In the genomic region with DNA sequence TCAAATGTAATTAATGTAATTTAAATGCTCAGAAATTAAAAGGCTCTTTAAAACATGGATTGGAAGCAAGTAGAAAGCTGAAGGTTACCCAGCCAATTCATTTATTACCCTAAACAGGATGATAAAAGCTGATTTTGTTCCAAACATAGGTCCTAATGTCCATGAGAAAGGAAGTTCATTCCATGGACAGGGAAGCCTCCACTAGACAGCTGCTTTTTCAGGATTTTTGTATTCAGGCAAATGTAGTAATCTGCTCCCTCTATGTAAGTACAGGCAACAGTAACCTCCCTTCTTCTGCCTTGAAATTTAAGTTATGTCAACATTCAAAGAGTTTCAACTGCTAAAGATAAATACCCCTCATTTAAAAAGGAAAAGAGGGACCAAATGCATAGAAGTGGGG, we compare ENCODE assay signal across 24 cellular contexts.
A peak's percentile ranks its signal among the peaks of the same experiment; 100 is the strongest.
DNase-seq lines count a peak whose midpoint lies in the region; ATAC-seq, FAIRE-seq and TF ChIP-seq lines count a peak whose summit lies in the region.
"Had no signal": no experiment of that assay in that cellular context is flagged by ENCODE, and none has a peak within 500 bp of the region (broad histone marks: within the 10 kb centered on the region; RNA-seq: fewer than 3 reads in every experiment).

No MANE protein-coding gene starts in this region.

- TF ChIP-seq RAD21 in H1 (IDR thresholded peaks at IDR 0.05 in 1 of 2, conservative IDR thresholded peaks at IDR 0.05 in 1 of 2; ENCODE audit: low read depth in 2 of 2, low read length in 2 of 2), result no peak

- H3K4me3 ChIP-seq in HUES6 (ENCODE audit: low read depth, low read length) (no peak overlapping the region), H1 (ENCODE audit: extremely low read depth in 1 of 4, insufficient read depth in 2 of 4, low read depth in 3 of 4, low read length in 4 of 4) (no peak overlapping the region; a peak in 1 of 8 replicates), gastrocnemius medialis (no peak overlapping the region)
- H3K4me3 ChIP-seq: A549, GM23248 had no signal

- H4K91ac ChIP-seq in H9 (ENCODE audit: insufficient read length, low read depth, low read length), result no peak overlapping the region
- H4K91ac ChIP-seq in H1 (replicated peaks; ENCODE audit: insufficient read length, low read length), result no peak overlapping the region

- no peak for FAIRE-seq in H1 (lab: Jason Lieb, UNC)
- FAIRE-seq: A549, GM12891, H54 had no signal

- no peaks in the 10 kb centered on the region for H3K36me3 Mint-ChIP-seq in H9 (ENCODE audit: insufficient read depth in 1 of 3, low read depth in 3 of 3)
- H3K36me3 Mint-ChIP-seq: CD4-positive, alpha-beta memory T cell had no signal

- DNase-seq in H9 (no peak), H1 (ENCODE audit: low read depth in 1 of 2, low spot score in 2 of 2) (no peak), gastrocnemius medialis (no peak), NCI-H510A (lab: John Stamatoyannopoulos, UW) (no peak), Ammon's horn (ENCODE audit: low spot score) (no peak)
- DNase-seq: 8988T; ACHN; AML-193; C1 segment of cervical spinal cord; Calu3; CD4-positive, alpha-beta memory T cell; COR-L47; DMS53; DMS79 treated with DMSO at 0.1 percent for 48 hours; GF-D8; GM23248; HCEC 1CT; HFFc6 had no signal

- H3K27ac ChIP-seq in H9 (ENCODE audit: insufficient read length, low read depth, low read length) (no peak overlapping the region), HUES6 (ENCODE audit: low read depth, low read length) (peak overlapping the region; percentile 18; the same call in 1 of the 2 replicates), H1 (ENCODE audit: low read depth, low read length) (no peak overlapping the region), gastrocnemius medialis (peak overlapping the region in 3 of 4 donors; percentile 9 to 58 (median 38))
- H3K27ac ChIP-seq: A549, GM23248 had no signal

- H3K9me3 ChIP-seq in H9 (ENCODE audit: control insufficient read depth, low read depth, low read length) (no peaks in the 10 kb centered on the region), HUES6 (ENCODE audit: control insufficient read depth, insufficient read depth, low read depth, low read length) (no peaks in the 10 kb centered on the region), H1 (ENCODE audit: insufficient read depth in 2 of 2, low read depth in 1 of 2, low read length in 1 of 2) (no peaks in the 10 kb centered on the region), gastrocnemius medialis (no peaks in the 10 kb centered on the region)
- H3K9me3 ChIP-seq: A549 had no signal

- H3K27ac Mint-ChIP-seq in H9, result peak overlapping the region in 1 of 3 experiments; percentile 20; a peak in 1 of 7 replicates
- H3K27ac Mint-ChIP-seq: CD4-positive, alpha-beta memory T cell; HFFc6 had no signal

- H3K4me3 Mint-ChIP-seq in H9, result no peak overlapping the region
- H3K4me3 Mint-ChIP-seq: CD4-positive, alpha-beta memory T cell; HFFc6 had no signal

- H3K4me1 ChIP-seq in H9 (ENCODE audit: insufficient read depth, low read length) (no peaks in the 10 kb centered on the region), HUES6 (ENCODE audit: control insufficient read depth, insufficient read depth, low read length) (no peaks in the 10 kb centered on the region; the same call in 1 of the 2 replicates), H1 (replicated peaks in 1 of 4; ENCODE audit: control insufficient read depth in 3 of 4, insufficient read depth in 4 of 4, low read length in 3 of 4) (peaks cover 0 to 4% (median 2%) of the 10 kb centered on the region in 4 experiments; a peak in 4 of 7 replicates), gastrocnemius medialis (peaks cover 39 to 41% of the 10 kb centered on the region in 2 donors)
- H3K4me1 ChIP-seq: A549 had no signal

- no peak overlapping the region for H3T11ph ChIP-seq in H9 (ENCODE audit: low read length)

- H3K9ac ChIP-seq in H9 (ENCODE audit: extremely low read depth, insufficient read length, low read length) (no peak overlapping the region), HUES6 (ENCODE audit: low read length) (no peak overlapping the region), H1 (replicated peaks in 1 of 4; ENCODE audit: extremely low read depth in 1 of 4, low read depth in 3 of 4, low read length in 3 of 4) (no peak overlapping the region)
- H3K9ac ChIP-seq: GM23248 had no signal

- H3K23ac ChIP-seq in H9 (ENCODE audit: insufficient read length, low read depth, low read length), result no peak overlapping the region
- no peak overlapping the region for H3K23ac ChIP-seq in H1 (ENCODE audit: insufficient read length)

- H2BK15ac ChIP-seq in H9 (ENCODE audit: low read depth, low read length), result no peak overlapping the region
- H2BK15ac ChIP-seq in H1 (ENCODE audit: low read length), result no peak overlapping the region

- no peaks in the 10 kb centered on the region for H3K23me2 ChIP-seq in H9 (ENCODE audit: insufficient read length, low read depth, low read length, poor library complexity, severe bottlenecking)
- no peaks in the 10 kb centered on the region; the same call in 1 of the 2 replicates for H3K23me2 ChIP-seq in H1 (ENCODE audit: low read depth, low read length)

- intact Hi-C loops in gastrocnemius medialis (cut with DNase I; ENCODE audit: low total_unique reads), result no loop called here

- H3K4me2 ChIP-seq in H9 (ENCODE audit: insufficient read depth, insufficient read length, low read length) (peak overlapping the region; percentile 4), H1 (ENCODE audit: insufficient read depth in 1 of 2, low read depth in 2 of 2, low read length in 2 of 2) (peak overlapping the region; percentile 20 to 41; a peak in 3 of 4 replicates)
- H3K4me2 ChIP-seq: A549 had no signal

- no peaks in the 10 kb centered on the region for H3K79me2 ChIP-seq in H9 (ENCODE audit: insufficient read depth, low read length)
- no peaks in the 10 kb centered on the region for H3K79me2 ChIP-seq in H1 (ENCODE audit: control insufficient read depth in 1 of 2, insufficient read depth in 2 of 2, low read length in 2 of 2)

- ATAC-seq in gastrocnemius medialis (no peak), GM21737 (IDR thresholded peaks at IDR 0.05; ENCODE audit: unreplicated experiment) (no peak), HG02610 (IDR thresholded peaks at IDR 0.05; ENCODE audit: unreplicated experiment) (no peak)
- ATAC-seq: A549 had no signal

- no peak overlapping the region for H4K5ac ChIP-seq in H9 (ENCODE audit: insufficient read length, low read depth, low read length)
- peak overlapping the region; percentile 45 for H4K5ac ChIP-seq in H1 (ENCODE audit: insufficient read length, low read depth, low read length)

- H3K9me3 Mint-ChIP-seq in H9, result no peaks in the 10 kb centered on the region
- H3K9me3 Mint-ChIP-seq: HFFc6 had no signal

- peaks cover 0 to 6% of the 10 kb centered on the region in 2 experiments; a peak in 3 of 4 replicates for H3K4me1 Mint-ChIP-seq in H9
- H3K4me1 Mint-ChIP-seq: CD4-positive, alpha-beta memory T cell had no signal

- CTCF ChIA-PET in H1 (lab: Charles Lee; ENCODE audit: partially characterized antibody), result interaction anchor here (1.1 kb wide), 1 partner anchor 9 kb away, joined by 3 read pairs; no protein-coding TSS in a partner anchor

- H3K79me1 ChIP-seq in H9 (ENCODE audit: insufficient read depth, low read depth, low read length, poor library complexity, severe bottlenecking), result no peaks in the 10 kb centered on the region
- no peaks in the 10 kb centered on the region for H3K79me1 ChIP-seq in H1 (ENCODE audit: low read depth, low read length)

- H2BK20ac ChIP-seq in H9 (ENCODE audit: low read depth, low read length, poor library complexity, severe bottlenecking) (no peak overlapping the region), H1 (ENCODE audit: low read length) (no peak overlapping the region)

- TF ChIP-seq CTCF in H9 (conservative IDR thresholded peaks at IDR 0.05) (no peak), H1 (IDR thresholded peaks at IDR 0.05; ENCODE audit: control extremely low read depth in 1 of 3, insufficient read depth in 1 of 3, low read depth in 1 of 3, low read length in 3 of 3) (no peak), gastrocnemius medialis (IDR thresholded peaks at IDR 0.05 in 4 of 5, conservative IDR thresholded peaks at IDR 0.05 in 1 of 5) (no peak)

- H2AK5ac ChIP-seq in H9 (ENCODE audit: insufficient read length, low read length) (no peak overlapping the region), H1 (ENCODE audit: low read depth, low read length) (no peak overlapping the region)

- no peak for TF ChIP-seq EP300 in H1 (IDR thresholded peaks at IDR 0.05; ENCODE audit: borderline replicate concordance in 1 of 2, low read depth in 2 of 2, low read length in 2 of 2)

- H4K20me1 ChIP-seq in H9 (ENCODE audit: control insufficient read depth, insufficient read depth, insufficient read length) (no peaks in the 10 kb centered on the region), H1 (replicated peaks in 1 of 2; ENCODE audit: control insufficient read depth in 1 of 2, insufficient read depth in 2 of 2, low read length in 2 of 2) (no peaks in the 10 kb centered on the region)

- H3K56ac ChIP-seq in H9 (ENCODE audit: insufficient read length, low read depth, low read length), result no peak overlapping the region
- H3K56ac ChIP-seq in H1 (replicated peaks; ENCODE audit: insufficient read length, low read depth, low read length), result no peak overlapping the region

- no peaks in the 10 kb centered on the region for H3K27me3 Mint-ChIP-seq in H9 (ENCODE audit: low read depth)

- H4K8ac ChIP-seq in H9 (replicated peaks; ENCODE audit: insufficient read length, low read depth, low read length) (no peak overlapping the region), H1 (ENCODE audit: extremely low read depth, insufficient read depth, low read length) (no peak overlapping the region)

- TF ChIP-seq POLR2A in H1 (IDR thresholded peaks at IDR 0.05; ENCODE audit: control extremely low read depth in 1 of 2, low read depth in 2 of 2, low read length in 2 of 2), result no peak
- TF ChIP-seq POLR2A in gastrocnemius medialis (IDR thresholded peaks at IDR 0.05), result no peak

- H2BK5ac ChIP-seq in H9 (ENCODE audit: insufficient read length, low read length) (no peak overlapping the region), H1 (ENCODE audit: low read depth, low read length) (no peak overlapping the region)

- POLR2A ChIA-PET in H1 (lab: Charles Lee; ENCODE audit: partially characterized antibody), result no interaction called here

- in situ Hi-C loops in gastrocnemius medialis (cut with MboI; ENCODE audit: low sequenced_read_pairs in 4 of 4), result no loop called here

- no peak overlapping the region for H3K14ac ChIP-seq in H9 (ENCODE audit: insufficient read depth, low read length)
- H3K14ac ChIP-seq in H1 (ENCODE audit: insufficient read length), result no peak overlapping the region

- H3K4ac ChIP-seq in H9 (ENCODE audit: low read depth, low read length) (no peak overlapping the region), H1 (replicated peaks; ENCODE audit: insufficient read length, low read depth, low read length) (no peak overlapping the region)

- H3K27me3 ChIP-seq in H9 (ENCODE audit: insufficient read depth, low read length) (no peaks in the 10 kb centered on the region), HUES6 (ENCODE audit: control insufficient read depth, insufficient read depth, low read length) (no peaks in the 10 kb centered on the region), H1 (replicated peaks in 1 of 4; ENCODE audit: control insufficient read depth in 3 of 4, extremely low read depth in 1 of 4, insufficient read depth in 3 of 4, low read length in 3 of 4) (no peaks in the 10 kb centered on the region), gastrocnemius medialis (no peaks in the 10 kb centered on the region)

- no peaks in the 10 kb centered on the region for H3K36me3 ChIP-seq in HUES6 (ENCODE audit: control insufficient read depth, insufficient read depth, low read length)
- no peaks in the 10 kb centered on the region for H3K36me3 ChIP-seq in H1 (ENCODE audit: control insufficient read depth in 2 of 4, insufficient read depth in 4 of 4, low read length in 3 of 4)
- H3K36me3 ChIP-seq in gastrocnemius medialis, result no peaks in the 10 kb centered on the region

- H3K18ac ChIP-seq in H9 (ENCODE audit: insufficient read length, low read depth, low read length) (no peak overlapping the region), H1 (ENCODE audit: extremely low read depth, low read length) (no peak overlapping the region)

- H2AFZ ChIP-seq in H9 (ENCODE audit: low read length), result no peak overlapping the region
- no peak overlapping the region for H2AFZ ChIP-seq in H1 (ENCODE audit: low read length)
- H2AFZ ChIP-seq: GM23248 had no signal

- no peak overlapping the region for H2BK12ac ChIP-seq in H9 (ENCODE audit: insufficient read length, low read depth, low read length)
- no peak overlapping the region for H2BK12ac ChIP-seq in H1 (ENCODE audit: low read depth, low read length)

- H2BK120ac ChIP-seq in H9 (ENCODE audit: low read depth, low read length, poor library complexity, severe bottlenecking), result no peak overlapping the region
- no peak overlapping the region for H2BK120ac ChIP-seq in H1 (replicated peaks; ENCODE audit: low read depth, low read length)

Comparison
In these comparisons a context has a peak if more than half of its experiments do, and no peak if none do; other contexts are left out.
1. H3K27ac ChIP-seq: peak in HUES6 (single experiment) and gastrocnemius medialis (3 of 4); none in H9 (single experiment) and H1 (single experiment).